30 cellular contexts compared by ENCODE assay signal in genomic region chr10:6595499-6595898, GRCh38. TPM values are rescaled to one million over a fixed set of nuclear protein-coding genes. Genes with fewer than 3 reads are reported as not detected.
A peak's percentile ranks its signal among the peaks of the same experiment; 100 is the strongest.
DNase-seq lines count a peak whose midpoint lies in the region; ATAC-seq and TF ChIP-seq lines count a peak whose summit lies in the region.
"Had no signal": no experiment of that assay in that cellular context is flagged by ENCODE, and none has a peak within 500 bp of the region (broad histone marks: within the 10 kb centered on the region; RNA-seq: fewer than 3 reads in every experiment).

No MANE protein-coding gene starts in this region.

- H3K9me3 ChIP-seq in thymus (ENCODE audit: control insufficient read depth): no peaks in the 10 kb centered on the region
- H3K9me3 ChIP-seq: esophagus squamous epithelium, neutrophil, right lobe of liver, tibial artery had no signal

- DNase-seq in activated naive CD4-positive, alpha-beta T cell treated with anti-CD3 and anti-CD28 coated beads for 36 hours: no peak
- no peak for DNase-seq in activated naive CD4-positive, alpha-beta T cell treated with Interleukin-2 at 50 U/mL for 16 hours
- DNase-seq in T-cell (no peak), NCI-H226 (no peak)
- no peak for DNase-seq in activated naive CD8-positive, alpha-beta T cell treated with anti-CD3 and anti-CD28 coated beads, Interleukin-2, amount 50 U/mL, for 24 hours
- DNase-seq: activated effector memory CD4-positive, alpha-beta T cell treated with Interleukin-2 at 50 U/mL for 16 hours; amygdala; brain microvascular endothelial cell; COR-L47; DMS79; esophagus squamous epithelium; foreskin keratinocyte; KG1; kidney glomerular epithelial cell; MM.1S; NCI-H1105 treated with DMSO at 0.1 percent for 48 hours; NCI-H187 treated with DMSO at 0.1 percent for 48 hours; NCI-H524 treated with DMSO at 0.1 percent for 48 hours; NK-92 treated with Interleukin-12 subunit alpha and Interleukin-12 subunit beta, amount 100 ng/mL, for 24 hours; right lobe of liver; stimulated activated CD8-positive, alpha-beta memory T cell treated with anti-CD3 and anti-CD28 coated beads, Interleukin-4, amount 100 ng/mL, for 48 hours; T-helper 17 cell; tibial artery had no signal

- peaks cover 87% of the 10 kb centered on the region for H3K4me1 Mint-ChIP-seq in activated naive CD4-positive, alpha-beta T cell treated with anti-CD3 and anti-CD28 coated beads for 36 hours (ENCODE audit: low read depth)
- H3K4me1 Mint-ChIP-seq in T-cell: peaks cover 92 to 95% (median 93%) of the 10 kb centered on the region in 3 donors
- H3K4me1 Mint-ChIP-seq in activated naive CD8-positive, alpha-beta T cell treated with anti-CD3 and anti-CD28 coated beads, Interleukin-2, amount 50 U/mL, for 24 hours: peaks cover 92% of the 10 kb centered on the region

- CTCF ChIA-PET in activated naive CD4-positive, alpha-beta T cell treated with anti-CD3 and anti-CD28 coated beads for 36 hours (lab: Charles Lee): interaction anchor here (0.7 to 2.4 kb wide), 3 partner anchors 9 to 14 kb away, joined by 3 to 7 read pairs (median 6); no protein-coding TSS in a partner anchor
- CTCF ChIA-PET in T-cell (lab: Charles Lee): interaction anchor here (0.5 to 2.0 kb wide), 7 partner anchors 11 to 170 kb away, joined by 3 to 4 read pairs (median 3); partner anchors contain the start of gene PRKCQ (in 1 of the 2)

- ATAC-seq in T-cell (replicated peaks in 1 of 4): peak; percentile 20 to 26 (median 20)
- ATAC-seq in activated naive CD8-positive, alpha-beta T cell treated with anti-CD3 and anti-CD28 coated beads, Interleukin-2, amount 50 U/mL, for 24 hours: no peak
- no peak for ATAC-seq in SK-N-SH treated with all-trans-retinoic acid at 6 μM for 48 hours
- ATAC-seq: foreskin keratinocyte, HCT116, right lobe of liver, T-helper 17 cell had no signal

- H3K9me3 Mint-ChIP-seq in activated naive CD4-positive, alpha-beta T cell treated with anti-CD3 and anti-CD28 coated beads for 36 hours: peaks cover 5% of the 10 kb centered on the region
- peaks cover 0 to 5% (median 0%) of the 10 kb centered on the region in 3 donors for H3K9me3 Mint-ChIP-seq in T-cell
- peaks cover 12% of the 10 kb centered on the region for H3K9me3 Mint-ChIP-seq in activated naive CD8-positive, alpha-beta T cell treated with anti-CD3 and anti-CD28 coated beads, Interleukin-2, amount 50 U/mL, for 24 hours

- intact Hi-C loops in activated naive CD4-positive, alpha-beta T cell treated with anti-CD3 and anti-CD28 coated beads for 36 hours (cut with micrococcal nuclease): loop anchor here (5.0 to 10.0 kb wide), 2 partner anchors 543 to 781 kb away; partner anchors contain the start of gene GDI2

- H3K27me3 ChIP-seq in thymus (ENCODE audit: control insufficient read depth, insufficient read depth): no peaks in the 10 kb centered on the region
- H3K27me3 ChIP-seq: brain microvascular endothelial cell, esophagus squamous epithelium, foreskin keratinocyte, neutrophil, right lobe of liver, tibial artery had no signal

- no peaks in the 10 kb centered on the region for H3K27me3 Mint-ChIP-seq in activated naive CD4-positive, alpha-beta T cell treated with anti-CD3 and anti-CD28 coated beads for 36 hours (ENCODE audit: low read depth)
- no peaks in the 10 kb centered on the region for H3K27me3 Mint-ChIP-seq in T-cell
- no peaks in the 10 kb centered on the region for H3K27me3 Mint-ChIP-seq in activated naive CD8-positive, alpha-beta T cell treated with anti-CD3 and anti-CD28 coated beads, Interleukin-2, amount 50 U/mL, for 24 hours
- H3K27me3 Mint-ChIP-seq: T-helper 17 cell had no signal

- H3K4me1 ChIP-seq in thymus (ENCODE audit: control insufficient read depth, insufficient read depth, low read length): peaks cover 42% of the 10 kb centered on the region
- H3K4me1 ChIP-seq: esophagus squamous epithelium, right lobe of liver, tibial artery had no signal

- 60% methylated on average over 4 of the region's 4 CpGs for WGBS in thymus

- H3K27ac ChIP-seq in thymus (ENCODE audit: low read depth): peak overlapping the region; percentile 6
- H3K27ac ChIP-seq: brain microvascular endothelial cell, esophagus squamous epithelium, foreskin keratinocyte, HL-60, neutrophil, right lobe of liver, tibial artery had no signal

- H3K27ac Mint-ChIP-seq in activated naive CD4-positive, alpha-beta T cell treated with anti-CD3 and anti-CD28 coated beads for 36 hours: peak overlapping the region; percentile 91
- peak overlapping the region; percentile 87 to 92 for H3K27ac Mint-ChIP-seq in T-cell
- peak overlapping the region; percentile 84 for H3K27ac Mint-ChIP-seq in activated naive CD8-positive, alpha-beta T cell treated with anti-CD3 and anti-CD28 coated beads, Interleukin-2, amount 50 U/mL, for 24 hours
- H3K27ac Mint-ChIP-seq: progenitor cell of endocrine pancreas, T-helper 17 cell had no signal

- POLR2A ChIA-PET in T-cell (lab: Charles Lee): interaction anchor here (0.7 to 1.4 kb wide), 4 partner anchors 12 to 75 kb away, joined by 3 to 4 read pairs (median 4); no protein-coding TSS in a partner anchor

- peak overlapping the region; percentile 70 for H3K4me3 Mint-ChIP-seq in activated naive CD4-positive, alpha-beta T cell treated with anti-CD3 and anti-CD28 coated beads for 36 hours
- H3K4me3 Mint-ChIP-seq in T-cell: peak overlapping the region; percentile 24 to 50 (median 31)
- peak overlapping the region; percentile 70 for H3K4me3 Mint-ChIP-seq in activated naive CD8-positive, alpha-beta T cell treated with anti-CD3 and anti-CD28 coated beads, Interleukin-2, amount 50 U/mL, for 24 hours
- H3K4me3 Mint-ChIP-seq: T-helper 17 cell had no signal

- no peak overlapping the region for H3K4me3 ChIP-seq in thymus (ENCODE audit: low read length)
- H3K4me3 ChIP-seq: esophagus squamous epithelium, right lobe of liver, tibial artery had no signal

- peaks cover 15% of the 10 kb centered on the region for H3K36me3 Mint-ChIP-seq in activated naive CD4-positive, alpha-beta T cell treated with anti-CD3 and anti-CD28 coated beads for 36 hours (ENCODE audit: low read depth)
- peaks cover 44% of the 10 kb centered on the region for H3K36me3 Mint-ChIP-seq in T-cell
- H3K36me3 Mint-ChIP-seq in activated naive CD8-positive, alpha-beta T cell treated with anti-CD3 and anti-CD28 coated beads, Interleukin-2, amount 50 U/mL, for 24 hours (ENCODE audit: low read depth): peaks cover 24% of the 10 kb centered on the region

- H3K36me3 ChIP-seq in thymus (ENCODE audit: control insufficient read depth, insufficient read depth): no peaks in the 10 kb centered on the region
- H3K36me3 ChIP-seq: brain microvascular endothelial cell, esophagus squamous epithelium, neutrophil, right lobe of liver, tibial artery had no signal

TF ChIP-seq in SK-N-SH treated with all-trans-retinoic acid at 6 μM for 48 hours, 23 proteins besides CTCF, POLR2A, EP300 and RAD21:
- TF ChIP-seq CSDC2 (CRISPR knock-in tag; IDR thresholded peaks at IDR 0.05) (no peak), ZFP3 (CRISPR knock-in tag; IDR thresholded peaks at IDR 0.05) (no peak), OSR1 (CRISPR knock-in tag; IDR thresholded peaks at IDR 0.05) (no peak), SNAI2 (CRISPR knock-in tag; IDR thresholded peaks at IDR 0.05) (no peak), ZFP30 (CRISPR knock-in tag; IDR thresholded peaks at IDR 0.05) (no peak), ISL1 (CRISPR knock-in tag; IDR thresholded peaks at IDR 0.05) (no peak), TCF4 (CRISPR knock-in tag; IDR thresholded peaks at IDR 0.05; ENCODE audit: borderline replicate concordance) (no peak), ESRRG (CRISPR knock-in tag; IDR thresholded peaks at IDR 0.05) (no peak), GLIS3 (CRISPR knock-in tag; IDR thresholded peaks at IDR 0.05) (no peak)
TF ChIP-seq in SK-N-SH treated with all-trans-retinoic acid at 6 μM for 48 hours: peak in this region for 0.

RNA-seq across cellular contexts. Expression of gene PRKCQ, which starts 15.4 kb away (rescaled TPM):
- 10 to 100 TPM; 49.5 to 53.0 TPM for total RNA-seq in activated naive CD4-positive, alpha-beta T cell treated with anti-CD3 and anti-CD28 coated beads for 36 hours
- 10 to 100 TPM; 60.3 to 67.4 (median 61.6) TPM for total RNA-seq in T-cell
- polyA plus RNA-seq in thymus: 18.1 TPM
- total RNA-seq: SK-MEL-5 had no signal

Comparison
In these comparisons a context has a peak if more than half of its experiments do, and no peak if none do; other contexts are left out.
1. ATAC-seq: peak in T-cell (4 of 4); none in activated naive CD8-positive, alpha-beta T cell treated with anti-CD3 and anti-CD28 coated beads, Interleukin-2, amount 50 U/mL, for 24 hours (single experiment) and SK-N-SH treated with all-trans-retinoic acid at 6 μM for 48 hours (single experiment).
2. Peak in every context shown above with its lines, with median percentiles within 50 percentile points of each other: H3K27ac Mint-ChIP-seq and H3K4me3 Mint-ChIP-seq.